Comparison of ENCODE assay signal across 15 cellular contexts in the genomic region with DNA sequence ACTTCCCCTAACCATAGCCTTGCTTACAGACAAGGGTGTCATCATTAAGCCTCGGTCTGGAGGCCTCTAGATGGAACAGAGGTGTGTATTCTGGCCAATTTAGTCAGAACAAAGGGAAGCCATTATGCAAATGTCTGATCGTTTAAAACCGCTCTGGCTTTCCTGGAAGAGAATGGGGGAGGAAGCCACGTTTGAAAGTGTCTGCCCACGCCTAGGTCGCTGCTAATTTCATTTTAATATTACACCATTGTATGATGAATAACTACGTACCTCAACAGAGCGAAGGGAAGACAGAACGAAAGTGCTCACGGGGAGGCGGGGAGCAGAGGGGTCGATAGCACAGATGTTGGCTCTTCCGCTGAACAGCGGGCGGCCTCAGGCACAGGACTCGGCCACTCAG. TPM values are rescaled to one million over a fixed set of nuclear protein-coding genes. Genes with fewer than 3 reads are reported as not detected.
DNase-seq lines count a peak whose midpoint lies in the region; ATAC-seq and TF ChIP-seq lines count a peak whose summit lies in the region.
"Had no signal": no experiment of that assay in that cellular context is flagged by ENCODE, and none has a peak within 500 bp of the region (broad histone marks: within the 10 kb centered on the region; RNA-seq: fewer than 3 reads in every experiment).

No MANE protein-coding gene starts in this region.

- H3K27me3 ChIP-seq in OCI-LY1 (ENCODE audit: insufficient read depth, low read length) (peaks cover 7% of the 10 kb centered on the region; the same call in 1 of the 2 replicates), stomach (peaks cover 0 to 16% (median 0%) of the 10 kb centered on the region in 3 donors)

- no peaks in the 10 kb centered on the region for H3K36me3 ChIP-seq in OCI-LY1 (ENCODE audit: insufficient read depth, low read length)
- no peaks in the 10 kb centered on the region for H3K36me3 ChIP-seq in stomach
- H3K36me3 ChIP-seq: esophagus muscularis mucosa, heart left ventricle had no signal

- ATAC-seq in GM19455 (IDR thresholded peaks at IDR 0.05; ENCODE audit: unreplicated experiment): no peak
- ATAC-seq: heart left ventricle, Panc1, sciatic nerve had no signal

- no peak for TF ChIP-seq POLR2A in stomach (IDR thresholded peaks at IDR 0.05)

- H3K4me3 ChIP-seq in OCI-LY1 (ENCODE audit: low read depth, low read length, poor library complexity, severe bottlenecking) (no peak overlapping the region), stomach (no peak overlapping the region)
- H3K4me3 ChIP-seq: esophagus muscularis mucosa, heart left ventricle had no signal

- H3K79me2 ChIP-seq in OCI-LY1 (ENCODE audit: insufficient read depth, low read length): no peaks in the 10 kb centered on the region

- no peaks in the 10 kb centered on the region for H3F3A ChIP-seq in OCI-LY1 (ENCODE audit: insufficient read depth, low read length)

- no peak overlapping the region for H2AFZ ChIP-seq in OCI-LY1 (ENCODE audit: low read length)

- 63 to 68% (median 66%) methylated on average over 15 to 16 of the region's 16 CpGs for WGBS in stomach, 5 donors

- no peaks in the 10 kb centered on the region for H3K4me1 ChIP-seq in OCI-LY1 (ENCODE audit: insufficient read depth, low read length, severe bottlenecking)
- no peaks in the 10 kb centered on the region for H3K4me1 ChIP-seq in stomach
- H3K4me1 ChIP-seq: esophagus muscularis mucosa, heart left ventricle had no signal

- H3K4me2 ChIP-seq in OCI-LY1 (ENCODE audit: low read length): 0 out of 2 replicates have a peak overlapping the region, but pooled peaks have one; percentile 0
- H3K4me2 ChIP-seq: KMS-11 had no signal

- no peak for TF ChIP-seq EP300 in stomach (IDR thresholded peaks at IDR 0.05)

- H3K9me3 ChIP-seq in OCI-LY1 (ENCODE audit: low read length): no peaks in the 10 kb centered on the region
- H3K9me3 ChIP-seq in stomach: no peaks in the 10 kb centered on the region
- H3K9me3 ChIP-seq: esophagus muscularis mucosa, heart left ventricle had no signal

- H4K20me1 ChIP-seq in OCI-LY1 (ENCODE audit: insufficient read depth, low read length): no peaks in the 10 kb centered on the region

- no peaks in the 10 kb centered on the region for H3K9me2 ChIP-seq in OCI-LY1 (ENCODE audit: low read depth, low read length)

- intact Hi-C loops in head of caudate nucleus (cut with DNase I) (no loop called here), stomach (cut with DNase I; ENCODE audit: low total_unique reads) (no loop called here)

- H3K27ac ChIP-seq in OCI-LY1 (ENCODE audit: low read depth, low read length, poor library complexity, severe bottlenecking) (no peak overlapping the region), stomach (no peak overlapping the region)
- H3K27ac ChIP-seq: esophagus muscularis mucosa, heart left ventricle, HL-60, KMS-11 had no signal

- DNase-seq in activated CD8-positive, alpha-beta memory T cell treated with anti-CD3 and anti-CD28 coated beads, Interleukin-2, amount 50 U/mL, for 48 hours: peak; percentile 33
- DNase-seq in activated CD8-positive, alpha-beta memory T cell treated with anti-CD3 and anti-CD28 coated beads, Interleukin-2, amount 50 U/mL, for 4 hours: no peak
- DNase-seq in head of caudate nucleus (peak in 34 of 42 donors; percentile 7 to 79 (median 37)), SK-N-DZ (ENCODE audit: low spot score) (no peak), stomach (no peak)
- peak in 2 of 3 donors; percentile 16 to 17 for DNase-seq in stimulated activated CD4-positive, alpha-beta T cell treated with anti-CD3 and anti-CD28 coated beads, TNF-alpha, amount 100 ng/mL, for 48 hours (ENCODE audit: low read depth in 3 of 3)
- DNase-seq: heart left ventricle had no signal

- H3K9ac ChIP-seq in OCI-LY1 (ENCODE audit: low read length): no peak overlapping the region
- H3K9ac ChIP-seq: KMS-11 had no signal

- no peak for TF ChIP-seq CTCF in OCI-LY1 (IDR thresholded peaks at IDR 0.05; ENCODE audit: low read length)
- TF ChIP-seq CTCF in stomach (IDR thresholded peaks at IDR 0.05): no peak

RNA-seq across cellular contexts. Expression of gene CSF3R, which starts 41.1 kb away (rescaled TPM):
- polyA plus RNA-seq in SK-N-DZ (2014; cell fraction: cytosol; rRNA removed): 1.3 and 2.0 TPM in 2 replicates
- polyA plus RNA-seq in SK-N-DZ (2014; cell fraction: nucleus; rRNA removed): 0.37 and 1.6 TPM in 2 replicates
- total RNA-seq in stomach: 10 to 100 TPM in 4 of 5 donors, not detected in 1; 12.7 to 30.9 (median 21.2) TPM
- 1 to 10 TPM; 1.6 to 6.7 (median 5.8) TPM for polyA plus RNA-seq in stomach
- total RNA-seq: kidney epithelial cell had no signal

RNA-seq across cellular contexts. Expression of gene MRPS15, which starts 59.7 kb away (rescaled TPM):
- 93.0 and 102 TPM in 2 replicates for polyA plus RNA-seq in SK-N-DZ (2014; cell fraction: cytosol; rRNA removed)
- polyA plus RNA-seq in SK-N-DZ (2014; cell fraction: nucleus; rRNA removed): 67.5 and 70.6 TPM in 2 replicates
- 100 to 1,000 TPM in 1 of 5 donors, 10 to 100 TPM in 4; 21.9 to 110 (median 33.8) TPM for total RNA-seq in stomach
- 100 to 1,000 TPM; 152 to 163 (median 161) TPM for polyA plus RNA-seq in stomach

Comparison
In these comparisons a context has a peak if more than half of its experiments do, and no peak if none do; other contexts are left out.
1. DNase-seq: peak in activated CD8-positive, alpha-beta memory T cell treated with anti-CD3 and anti-CD28 coated beads, Interleukin-2, amount 50 U/mL, for 48 hours (single experiment), head of caudate nucleus (34 of 42) and stimulated activated CD4-positive, alpha-beta T cell treated with anti-CD3 and anti-CD28 coated beads, TNF-alpha, amount 100 ng/mL, for 48 hours (2 of 3); none in activated CD8-positive, alpha-beta memory T cell treated with anti-CD3 and anti-CD28 coated beads, Interleukin-2, amount 50 U/mL, for 4 hours (single experiment), SK-N-DZ (single experiment) and stomach (single experiment).